ENCODE assay signal across 28 cellular contexts in the genomic region with DNA sequence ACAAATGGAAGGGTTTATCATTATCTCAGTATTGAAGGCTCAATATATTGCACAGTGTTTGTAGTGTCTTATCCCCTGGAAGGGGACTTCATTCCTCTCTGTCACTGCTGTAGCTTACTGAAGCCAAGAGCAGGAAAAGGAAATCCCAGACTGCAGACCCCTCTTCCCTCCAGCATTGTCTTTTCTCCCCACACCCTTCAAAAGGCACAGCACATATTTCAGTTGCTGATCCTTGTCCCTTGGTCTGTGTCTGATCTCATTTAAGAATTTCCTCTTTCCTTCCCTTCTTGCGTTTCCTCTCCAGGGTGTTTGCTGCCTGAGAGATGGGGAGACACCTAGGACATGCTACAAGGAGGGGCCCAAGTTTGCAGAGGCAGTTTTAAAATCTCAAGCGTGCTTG. TPM values are rescaled to one million over a fixed set of nuclear protein-coding genes. Genes with fewer than 3 reads are reported as not detected.
DNase-seq lines count a peak whose midpoint lies in the region; ATAC-seq, FAIRE-seq and TF ChIP-seq lines count a peak whose summit lies in the region.
"Had no signal": no experiment of that assay in that cellular context is flagged by ENCODE, and none has a peak within 500 bp of the region (broad histone marks: within the 10 kb centered on the region; RNA-seq: fewer than 3 reads in every experiment).

No MANE protein-coding gene starts in this region.

- H3K36me3 ChIP-seq in SK-N-MC (ENCODE audit: insufficient read depth, low read length): no peaks in the 10 kb centered on the region
- no peaks in the 10 kb centered on the region for H3K36me3 ChIP-seq in endothelial cell of umbilical vein (ENCODE audit: control insufficient read depth in 2 of 2, extremely low read depth in 1 of 2, insufficient read depth in 2 of 2, low read length in 2 of 2)
- H3K36me3 ChIP-seq in BE2C: no peaks in the 10 kb centered on the region
- H3K36me3 ChIP-seq: ascending aorta, esophagus muscularis mucosa, transverse colon, WERI-Rb-1 had no signal

- H3K9ac ChIP-seq in SK-N-MC (ENCODE audit: insufficient read length) (no peak overlapping the region), endothelial cell of umbilical vein (replicated peaks; ENCODE audit: extremely low read depth, insufficient read depth, low read length) (no peak overlapping the region)

- peaks cover 21% of the 10 kb centered on the region for H3K4me1 ChIP-seq in endothelial cell of umbilical vein (ENCODE audit: control insufficient read depth, extremely low read depth, insufficient read depth, low read length)
- H3K4me1 ChIP-seq in BE2C: no peaks in the 10 kb centered on the region
- H3K4me1 ChIP-seq: ascending aorta, foreskin keratinocyte had no signal

- H3K4me1 Mint-ChIP-seq in activated naive CD8-positive, alpha-beta T cell (ENCODE audit: low read depth): peaks cover 79% of the 10 kb centered on the region
- peaks cover 73% of the 10 kb centered on the region for H3K4me1 Mint-ChIP-seq in activated naive CD8-positive, alpha-beta T cell treated with anti-CD3 and anti-CD28 coated beads, Interleukin-2, amount 50 U/mL, for 24 hours
- peaks cover 72% of the 10 kb centered on the region for H3K4me1 Mint-ChIP-seq in neural crest cell

- peak; percentile 55 for FAIRE-seq in endothelial cell of umbilical vein (lab: Jason Lieb, UNC)
- FAIRE-seq: A204.1, GM19239 had no signal

- H2AFZ ChIP-seq in endothelial cell of umbilical vein (ENCODE audit: low read depth, low read length): no peak overlapping the region

- no peak overlapping the region for H3K4me3 Mint-ChIP-seq in activated naive CD8-positive, alpha-beta T cell
- no peak overlapping the region for H3K4me3 Mint-ChIP-seq in activated naive CD8-positive, alpha-beta T cell treated with anti-CD3 and anti-CD28 coated beads, Interleukin-2, amount 50 U/mL, for 24 hours
- H3K4me3 Mint-ChIP-seq in neural crest cell: peak overlapping the region; percentile 10
- H3K4me3 Mint-ChIP-seq: activated CD4-positive, alpha-beta T cell treated with anti-CD3 and anti-CD28 coated beads, Interleukin-2, amount 10 ng/mL, durations not matched to agents 7 days and 5 days had no signal

- no peak for ATAC-seq in activated naive CD8-positive, alpha-beta T cell treated with anti-CD3 and anti-CD28 coated beads, Interleukin-2, amount 50 U/mL, for 24 hours
- no peak for ATAC-seq in GM21619 (IDR thresholded peaks at IDR 0.05; ENCODE audit: unreplicated experiment)
- ATAC-seq: foreskin keratinocyte had no signal

- no peaks in the 10 kb centered on the region for H3K9me3 Mint-ChIP-seq in activated naive CD8-positive, alpha-beta T cell (ENCODE audit: low read depth)
- H3K9me3 Mint-ChIP-seq in activated naive CD8-positive, alpha-beta T cell treated with anti-CD3 and anti-CD28 coated beads, Interleukin-2, amount 50 U/mL, for 24 hours: no peaks in the 10 kb centered on the region
- peaks cover 6% of the 10 kb centered on the region for H3K9me3 Mint-ChIP-seq in neural crest cell

- H3K9me1 ChIP-seq in endothelial cell of umbilical vein (replicated peaks; ENCODE audit: control insufficient read depth, extremely low read depth, insufficient read depth, low read length): no peaks in the 10 kb centered on the region

- no peak for DNase-seq in activated naive CD8-positive, alpha-beta T cell treated with anti-CD3 and anti-CD28 coated beads, Interleukin-2, amount 50 U/mL, for 24 hours
- DNase-seq in SK-N-MC (ENCODE audit: low read depth, low spot score) (no peak), endothelial cell of umbilical vein (ENCODE audit: low read depth, low spot score) (peak; percentile 39), neural crest cell (ENCODE audit: low read depth, low spot score) (no peak), GM10266 (ENCODE audit: extremely low spot score) (no peak), BE2C (no peak)
- DNase-seq: activated CD4-positive, alpha-beta T cell treated with anti-CD3 and anti-CD28 coated beads, Interleukin-2, amount 10 ng/mL, durations not matched to agents 7 days and 5 days; activated naive CD4-positive, alpha-beta T cell treated with anti-CD3 and anti-CD28 coated beads, Interleukin-2, amount 50 U/mL, for 16 hours; DMS53; foreskin keratinocyte; GDM1; KG1; left cardiac atrium; MM.1S; NCI-H1436; NCI-H2107; NCI-H446; NCI-H82; RPMI8226; transverse colon; WERI-Rb-1 had no signal

- CTCF ChIA-PET in endothelial cell of umbilical vein (lab: Charles Lee): interaction anchor here (1.0 to 1.5 kb wide), 3 partner anchors 9 to 101 kb away, joined by 3 to 7 read pairs (median 4); no protein-coding TSS in a partner anchor

- H3K4me2 ChIP-seq in endothelial cell of umbilical vein (ENCODE audit: insufficient read depth, low read length): peak overlapping the region; percentile 70

- dilution Hi-C loops in endothelial cell of umbilical vein (cut with MboI; ENCODE audit: extremely low pct_ligation_motif_present, low sequenced_read_pairs): no loop called here

- H3K9me3 ChIP-seq in SK-N-MC (ENCODE audit: low read depth, low read length) (no peaks in the 10 kb centered on the region), endothelial cell of umbilical vein (replicated peaks; ENCODE audit: control insufficient read depth, insufficient read depth, low read length) (no peaks in the 10 kb centered on the region), BE2C (no peaks in the 10 kb centered on the region)
- H3K9me3 ChIP-seq: ascending aorta, esophagus muscularis mucosa, transverse colon had no signal

- H3K27ac Mint-ChIP-seq in activated naive CD8-positive, alpha-beta T cell: peak overlapping the region; percentile 25
- H3K27ac Mint-ChIP-seq in activated naive CD8-positive, alpha-beta T cell treated with anti-CD3 and anti-CD28 coated beads, Interleukin-2, amount 50 U/mL, for 24 hours: no peak overlapping the region
- H3K27ac Mint-ChIP-seq in neural crest cell (ENCODE audit: unreplicated experiment): peak overlapping the region; percentile 81
- H3K27ac Mint-ChIP-seq: activated CD4-positive, alpha-beta T cell treated with anti-CD3 and anti-CD28 coated beads, Interleukin-2, amount 10 ng/mL, durations not matched to agents 7 days and 5 days had no signal

- H3K27me3 Mint-ChIP-seq in activated naive CD8-positive, alpha-beta T cell: no peaks in the 10 kb centered on the region
- no peaks in the 10 kb centered on the region for H3K27me3 Mint-ChIP-seq in activated naive CD8-positive, alpha-beta T cell treated with anti-CD3 and anti-CD28 coated beads, Interleukin-2, amount 50 U/mL, for 24 hours
- no peaks in the 10 kb centered on the region for H3K27me3 Mint-ChIP-seq in neural crest cell (ENCODE audit: low read depth)
- H3K27me3 Mint-ChIP-seq: activated CD4-positive, alpha-beta T cell treated with anti-CD3 and anti-CD28 coated beads, Interleukin-2, amount 10 ng/mL, durations not matched to agents 7 days and 5 days had no signal

- TF ChIP-seq CTCF in endothelial cell of umbilical vein (IDR thresholded peaks at IDR 0.05; ENCODE audit: extremely low read depth in 1 of 2, insufficient read depth in 1 of 2, low read depth in 1 of 2, low read length in 2 of 2) (no peak), neural crest cell (conservative IDR thresholded peaks at IDR 0.05) (no peak), GM10266 (IDR thresholded peaks at IDR 0.05; ENCODE audit: control insufficient read depth, insufficient read depth, low read depth, missing control alignments) (no peak), BE2C (IDR thresholded peaks at IDR 0.05; ENCODE audit: low read depth, low read length) (no peak)

- H3K27ac ChIP-seq in SK-N-MC (no peak overlapping the region), endothelial cell of umbilical vein (ENCODE audit: insufficient read depth, low read depth, low read length) (no peak overlapping the region)
- H3K27ac ChIP-seq: ascending aorta, coronary artery, esophagus muscularis mucosa, foreskin keratinocyte, transverse colon, WERI-Rb-1 had no signal

- intact Hi-C loops in endothelial cell of umbilical vein (cut with micrococcal nuclease): loop anchor here (2.0 kb wide), 1 partner anchor 36 kb away; no protein-coding TSS in a partner anchor

- H3K4me3 ChIP-seq in SK-N-MC (peak overlapping the region; percentile 52), endothelial cell of umbilical vein (replicated peaks in 1 of 3; ENCODE audit: insufficient read depth in 1 of 3, low read depth in 1 of 3, low read length in 3 of 3) (no peak overlapping the region), BE2C (ENCODE audit: low read depth, low read length) (no peak overlapping the region)
- H3K4me3 ChIP-seq: ascending aorta, coronary artery, esophagus muscularis mucosa, transverse colon had no signal

- no peaks in the 10 kb centered on the region for H3K27me3 ChIP-seq in endothelial cell of umbilical vein (ENCODE audit: control insufficient read depth in 2 of 2, insufficient read depth in 2 of 2, low read length in 2 of 2)
- no peaks in the 10 kb centered on the region for H3K27me3 ChIP-seq in BE2C
- H3K27me3 ChIP-seq: ascending aorta, esophagus muscularis mucosa, foreskin keratinocyte, transverse colon had no signal

- peaks cover 3% of the 10 kb centered on the region for H3K79me2 ChIP-seq in endothelial cell of umbilical vein (ENCODE audit: control insufficient read depth, insufficient read depth, low read length)

- POLR2A ChIA-PET in endothelial cell of umbilical vein (lab: Charles Lee): no interaction called here

- peaks cover 11% of the 10 kb centered on the region for H3K36me3 Mint-ChIP-seq in activated naive CD8-positive, alpha-beta T cell
- peaks cover 11% of the 10 kb centered on the region for H3K36me3 Mint-ChIP-seq in activated naive CD8-positive, alpha-beta T cell treated with anti-CD3 and anti-CD28 coated beads, Interleukin-2, amount 50 U/mL, for 24 hours (ENCODE audit: low read depth)
- H3K36me3 Mint-ChIP-seq in neural crest cell (ENCODE audit: low read depth): peaks cover 9% of the 10 kb centered on the region

- no TSS peak for BruUV-seq in endothelial cell of umbilical vein (replicated peaks; lab: Mats Ljungman, UMichigan)

- TF ChIP-seq POLR2A in endothelial cell of umbilical vein (IDR thresholded peaks at IDR 0.05; ENCODE audit: low read depth, low read length): no peak

- H4K20me1 ChIP-seq in endothelial cell of umbilical vein (replicated peaks; ENCODE audit: control insufficient read depth, extremely low read depth, insufficient read depth, low read length): no peaks in the 10 kb centered on the region

RNA-seq across cellular contexts. Expression of a gene that starts 40.1 kb away (rescaled TPM):
- total RNA-seq in endothelial cell of umbilical vein (21.2 and 23.6 TPM in 2 replicates), neural crest cell (30.5 and 31.5 TPM in 2 replicates)
- polyA plus RNA-seq in endothelial cell of umbilical vein: 21.0 and 25.0 TPM in 2 replicates
- polyA plus RNA-seq in endothelial cell of umbilical vein (2011; cell fraction: cytosol; rRNA removed): 10.8 and 11.2 TPM in 2 replicates
- 43.9 and 48.7 TPM in 2 replicates for polyA plus RNA-seq in endothelial cell of umbilical vein (2011; cell fraction: nucleus; rRNA removed)
- polyA plus RNA-seq in endothelial cell of umbilical vein (2012): 9.6 and 13.1 TPM in 2 replicates
- 20.1 and 20.2 TPM in 2 replicates for polyA minus RNA-seq in endothelial cell of umbilical vein
- 7.6 TPM for polyA minus RNA-seq in endothelial cell of umbilical vein (2011; cell fraction: cytosol; rRNA and poly(A)+ RNA removed)
- polyA minus RNA-seq in endothelial cell of umbilical vein (2011; cell fraction: nucleus; rRNA and poly(A)+ RNA removed): 34.5 and 40.2 TPM in 2 replicates
- 32.5 TPM for polyA plus RNA-seq in BE2C (2012; ENCODE audit: insufficient read depth, insufficient read length, low read depth)
